21 cellular contexts compared by ENCODE assay signal in the genomic region with DNA sequence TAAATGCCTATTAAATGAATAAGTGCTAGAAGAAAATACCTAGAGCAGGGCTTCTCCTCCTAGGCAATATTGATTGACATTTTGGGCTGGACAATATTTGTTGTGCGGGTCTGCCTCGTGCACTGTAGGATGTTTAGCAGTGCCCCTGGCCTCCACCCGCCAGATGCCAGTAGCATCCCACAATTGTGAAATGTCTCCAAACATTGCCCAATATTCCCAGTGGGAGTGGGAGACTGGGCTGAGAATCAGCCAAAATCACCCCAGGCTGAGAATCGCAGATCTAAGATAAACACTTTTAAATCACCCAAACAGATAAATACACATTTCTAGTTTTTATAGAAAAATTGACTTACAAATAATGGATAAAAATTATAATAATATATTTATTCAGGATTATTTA.
"Had no signal": no experiment of that assay in that cellular context is flagged by ENCODE, and none has a peak within 500 bp of the region (broad histone marks: within the 10 kb centered on the region; RNA-seq: fewer than 3 reads in every experiment).

No MANE protein-coding gene starts in this region.

- DNase-seq: cortex of kidney; effector CD4-positive, alpha-beta T cell; foreskin keratinocyte; heart left ventricle; left cardiac atrium; left lung; natural killer cell; right cardiac atrium; spleen; stimulated activated CD4-positive, alpha-beta T cell treated with anti-CD3 and anti-CD28 coated beads, Interleukin-4, amount 100 ng/mL, for 4 hours; stimulated activated naive CD8-positive, alpha-beta T cell treated with anti-CD3 and anti-CD28 coated beads, Interleukin-15, Interleukin-2, amounts not matched to agents 100 U/mL and 50 U/mL, for 24 hours; substantia nigra; testis; upper lobe of left lung had no signal

- H3K4me3 ChIP-seq: gastroesophageal sphincter, heart left ventricle, hepatocyte, left lung, prostate gland, skin epidermis, spleen, testis, tibial nerve, upper lobe of left lung had no signal

- H3K9me3 ChIP-seq: gastroesophageal sphincter, heart left ventricle, left lung, neutrophil, prostate gland, testis, tibial nerve, upper lobe of left lung had no signal

- H3K36me3 ChIP-seq: gastroesophageal sphincter, heart left ventricle, left lung, neutrophil, prostate gland, spleen, tibial nerve, upper lobe of left lung had no signal

- H3K27me3 ChIP-seq: foreskin keratinocyte, gastroesophageal sphincter, heart left ventricle, hepatocyte, left lung, neutrophil, spleen, testis, tibial nerve, upper lobe of left lung had no signal

- H3K4me2 ChIP-seq: hepatocyte had no signal

- H2AFZ ChIP-seq: hepatocyte had no signal

- H3K4me1 ChIP-seq: foreskin keratinocyte, gastroesophageal sphincter, left lung, prostate gland, spleen, testis, tibial nerve had no signal

- H3K27ac ChIP-seq: epithelial cell of prostate, foreskin keratinocyte, gastroesophageal sphincter, heart left ventricle, hepatocyte, left lung, neutrophil, prostate gland, skin epidermis, spleen, testis, tibial nerve, upper lobe of left lung had no signal
